Comparison of ENCODE assay signal across 6 cellular contexts in genomic region chr19:35845215-35846037, GRCh38. TPM values are rescaled to one million over a fixed set of nuclear protein-coding genes. Genes with fewer than 3 reads are reported as not detected.
DNase-seq lines count a peak whose midpoint lies in the region; ATAC-seq and TF ChIP-seq lines count a peak whose summit lies in the region.

No MANE protein-coding gene starts in this region.

- no peak for TF ChIP-seq POLR2A in right lobe of liver (IDR thresholded peaks at IDR 0.05)

- 11% methylated on average over 22 of the region's 63 CpGs for WGBS in right lobe of liver (ENCODE audit: insufficient coverage, low coverage, low lambda C conversion rate, missing lambda C conversion rate)

- peak overlapping the region; percentile 40 for H3K4me3 Mint-ChIP-seq in activated CD4-positive, alpha-beta memory T cell treated with anti-CD3 and anti-CD28 coated beads for 36 hours

- intact Hi-C loops in activated CD4-positive, alpha-beta memory T cell treated with anti-CD3 and anti-CD28 coated beads for 36 hours (cut with micrococcal nuclease), result no loop called here
- intact Hi-C loops in right lobe of liver (cut with DNase I), result no loop called here

- peaks cover 63% of the 10 kb centered on the region for H3K27me3 Mint-ChIP-seq in activated CD4-positive, alpha-beta memory T cell treated with anti-CD3 and anti-CD28 coated beads for 36 hours

- no peaks in the 10 kb centered on the region for H3K36me3 Mint-ChIP-seq in activated CD4-positive, alpha-beta memory T cell treated with anti-CD3 and anti-CD28 coated beads for 36 hours

- no peak overlapping the region for H3K27ac Mint-ChIP-seq in activated CD4-positive, alpha-beta memory T cell treated with anti-CD3 and anti-CD28 coated beads for 36 hours

- no peak overlapping the region for H3K27ac ChIP-seq in right lobe of liver

- H3K9me3 Mint-ChIP-seq in activated CD4-positive, alpha-beta memory T cell treated with anti-CD3 and anti-CD28 coated beads for 36 hours, result no peaks in the 10 kb centered on the region

- no peaks in the 10 kb centered on the region for H3K4me1 ChIP-seq in right lobe of liver

- H3K4me3 ChIP-seq in right lobe of liver, result no peak overlapping the region

- POLR2A ChIA-PET in activated CD4-positive, alpha-beta memory T cell treated with anti-CD3 and anti-CD28 coated beads for 36 hours (lab: Charles Lee), result no interaction called here

- ATAC-seq in right lobe of liver (peak; percentile 32 to 65 (median 47)), HG03457 (IDR thresholded peaks at IDR 0.05; ENCODE audit: unreplicated experiment) (no peak), GM19455 (IDR thresholded peaks at IDR 0.05; ENCODE audit: unreplicated experiment) (no peak)

- H3K9me3 ChIP-seq in right lobe of liver, result no peaks in the 10 kb centered on the region

- H3K4me1 Mint-ChIP-seq in activated CD4-positive, alpha-beta memory T cell treated with anti-CD3 and anti-CD28 coated beads for 36 hours (ENCODE audit: low read depth), result peaks cover 15% of the 10 kb centered on the region

- H3K36me3 ChIP-seq in right lobe of liver, result no peaks in the 10 kb centered on the region

- DNase-seq in DMS114 treated with DMSO at 0.1 percent for 48 hours (lab: John Stamatoyannopoulos, UW; ENCODE audit: unreplicated experiment) (peak; percentile 30), right lobe of liver (peak in 1 of 3 donors; percentile 57), mucosa of gallbladder (ENCODE audit: low spot score) (no peak)
- DNase-seq in activated CD4-positive, alpha-beta memory T cell treated with anti-CD3 and anti-CD28 coated beads for 36 hours, result peak; percentile 12

- no peak for TF ChIP-seq CTCF in right lobe of liver (IDR thresholded peaks at IDR 0.05)

- CTCF ChIA-PET in activated CD4-positive, alpha-beta memory T cell treated with anti-CD3 and anti-CD28 coated beads for 36 hours (lab: Charles Lee), result no interaction called here

- peaks cover 5 to 21% of the 10 kb centered on the region in 2 donors for H3K27me3 ChIP-seq in right lobe of liver

RNA-seq across cellular contexts. Expression of gene NPHS1, which starts 6.9 kb away (rescaled TPM):
- not detected for total RNA-seq in activated CD4-positive, alpha-beta memory T cell treated with anti-CD3 and anti-CD28 coated beads for 36 hours
- total RNA-seq in right lobe of liver (not detected), mucosa of gallbladder (0.06 TPM)

RNA-seq across cellular contexts. Expression of gene KIRREL2, which starts 11.3 kb away (rescaled TPM):
- total RNA-seq in activated CD4-positive, alpha-beta memory T cell treated with anti-CD3 and anti-CD28 coated beads for 36 hours, result under 1 TPM; 0.78 to 0.92 TPM
- total RNA-seq in right lobe of liver, result not detected
- 0.12 TPM for total RNA-seq in mucosa of gallbladder

RNA-seq across cellular contexts. Expression of gene APLP1, which starts 22.9 kb away (rescaled TPM):
- total RNA-seq in activated CD4-positive, alpha-beta memory T cell treated with anti-CD3 and anti-CD28 coated beads for 36 hours, result 1 to 10 TPM; 1.2 to 2.6 TPM
- total RNA-seq in right lobe of liver, result 1 to 10 TPM in 1 of 6 experiments, under 1 TPM in 2, not detected in 3; 0.27 to 1.5 (median 0.37) TPM
- 85.6 TPM for total RNA-seq in mucosa of gallbladder

RNA-seq across cellular contexts. Expression of gene PRODH2, which starts 32.8 kb away (rescaled TPM):
- not detected for total RNA-seq in activated CD4-positive, alpha-beta memory T cell treated with anti-CD3 and anti-CD28 coated beads for 36 hours
- total RNA-seq in right lobe of liver, result 100 to 1,000 TPM in 4 of 6 experiments, 10 to 100 TPM in 2; 60.3 to 281 (median 134) TPM
- 0.46 TPM for total RNA-seq in mucosa of gallbladder

RNA-seq across cellular contexts. Expression of gene NFKBID, which starts 54.9 kb away (rescaled TPM):
- total RNA-seq in activated CD4-positive, alpha-beta memory T cell treated with anti-CD3 and anti-CD28 coated beads for 36 hours, result 10 to 100 TPM; 66.7 to 70.9 TPM
- total RNA-seq in right lobe of liver (1 to 10 TPM; 1.0 to 2.6 (median 1.7) TPM), mucosa of gallbladder (34.5 TPM)

Comparison
In these comparisons a context has a peak if more than half of its experiments do, and no peak if none do; other contexts are left out.
1. ATAC-seq: peak in right lobe of liver (4 of 4); none in HG03457 (single experiment) and GM19455 (single experiment).
2. RNA of gene APLP1, which starts 22.9 kb away (total RNA-seq): 85.6 TPM in mucosa of gallbladder (single experiment); 1.2 to 2.6 TPM in activated CD4-positive, alpha-beta memory T cell treated with anti-CD3 and anti-CD28 coated beads for 36 hours and 0.27 to 1.5 TPM in right lobe of liver; every median in the first group is over 10 times any median in the second.